Comparison of ENCODE assay signal across 21 cellular contexts in the genomic region with DNA sequence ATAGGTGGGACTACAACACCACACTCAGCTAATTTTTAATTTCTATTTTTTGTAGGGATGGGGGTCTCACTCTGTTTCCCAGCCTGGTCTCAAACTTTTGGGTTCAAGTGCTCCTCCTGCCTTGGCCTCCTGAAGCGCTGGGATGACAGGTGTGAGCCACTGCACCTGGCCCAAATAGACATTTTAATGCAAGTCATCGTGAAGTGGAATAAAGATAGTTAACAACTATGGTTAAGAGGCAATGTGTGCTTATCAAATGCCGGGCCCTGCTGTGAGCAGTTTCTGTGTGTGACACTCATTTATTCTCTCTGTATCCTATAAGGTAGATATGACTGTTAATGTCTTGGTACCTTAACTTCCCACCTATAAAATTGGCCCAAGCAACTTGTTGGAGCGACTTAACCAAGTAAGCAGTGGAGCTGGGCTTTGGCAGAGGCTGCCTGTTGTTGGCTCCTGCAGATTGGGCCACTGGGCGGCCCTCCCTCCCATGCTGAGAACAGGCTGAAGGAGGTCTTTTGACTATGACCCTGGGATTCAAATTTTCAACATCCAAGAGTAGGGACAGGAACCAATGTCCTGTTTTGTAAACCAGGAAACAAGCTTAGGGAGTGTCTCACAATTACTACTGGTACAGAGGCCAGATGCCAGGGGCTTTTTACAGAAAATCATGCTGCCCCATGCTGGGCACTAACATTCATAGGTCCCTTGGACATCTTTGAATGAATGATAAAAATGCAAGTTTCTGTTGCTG.
"Had no signal": no experiment of that assay in that cellular context is flagged by ENCODE, and none has a peak within 500 bp of the region (broad histone marks: within the 10 kb centered on the region; RNA-seq: fewer than 3 reads in every experiment).

No MANE protein-coding gene starts in this region.

- H3K9me3 Mint-ChIP-seq: activated CD4-positive, alpha-beta T cell treated with anti-CD3 and anti-CD28 coated beads, Interleukin-2, amount 10 ng/mL, durations not matched to agents 7 days and 5 days; activated naive CD4-positive, alpha-beta T cell treated with anti-CD3 and anti-CD28 coated beads, Interleukin-2, amount 10 ng/mL, durations not matched to agents 7 days and 5 days; activated T-cell treated with anti-CD3 and anti-CD28 coated beads, Interleukin-2, amount 50 U/mL, for 4 hours; nephron progenitor cell; T-helper 1 cell treated with Interleukin-12 subunit alpha and Interleukin-12 subunit beta and Interleukin-4 antibody, amounts not matched to agents 30 μg/mL and 1 μg/mL, for 36 hours had no signal

- DNase-seq: activated CD4-positive, alpha-beta T cell treated with anti-CD3 and anti-CD28 coated beads, Interleukin-2, amount 10 ng/mL, durations not matched to agents 7 days and 5 days; activated CD8-positive, alpha-beta memory T cell treated with anti-CD3 and anti-CD28 coated beads, Interleukin-2, amount 50 U/mL, for 4 hours; activated naive CD4-positive, alpha-beta T cell treated with anti-CD3 and anti-CD28 coated beads, Interleukin-2, amount 10 ng/mL, durations not matched to agents 7 days and 5 days; activated T-cell treated with anti-CD3 and anti-CD28 coated beads, Interleukin-2, amount 50 U/mL, for 4 hours; aorta; brain microvascular endothelial cell; cerebellar nuclear complex; effector CD4-positive, alpha-beta T cell; heart left ventricle; kidney; left lung; midbrain; nephron progenitor cell; occipital lobe; stimulated activated naive CD4-positive, alpha-beta T cell treated with Interleukin-2 at 50 U/mL for 16 hours had no signal

- H3K4me1 Mint-ChIP-seq: activated CD4-positive, alpha-beta T cell treated with anti-CD3 and anti-CD28 coated beads, Interleukin-2, amount 10 ng/mL, durations not matched to agents 7 days and 5 days; activated naive CD4-positive, alpha-beta T cell treated with anti-CD3 and anti-CD28 coated beads, Interleukin-2, amount 10 ng/mL, durations not matched to agents 7 days and 5 days had no signal

- H3K4me1 ChIP-seq: gastroesophageal sphincter, left lung had no signal

- H3K4me3 ChIP-seq: gastroesophageal sphincter, heart left ventricle, left lung, tibial nerve had no signal

- FAIRE-seq: kidney, urothelium cell line had no signal

- H3K9me3 ChIP-seq: gastroesophageal sphincter, heart left ventricle, left lung, tibial nerve had no signal

- H3K27ac ChIP-seq: brain microvascular endothelial cell, gastroesophageal sphincter, heart left ventricle, left lung, tibial nerve had no signal

- H3K27me3 ChIP-seq: brain microvascular endothelial cell, gastroesophageal sphincter, left lung, tibial nerve had no signal

- H3K36me3 ChIP-seq: brain microvascular endothelial cell, gastroesophageal sphincter, heart left ventricle, left lung, tibial nerve had no signal

- ATAC-seq: activated CD4-positive, CD25-positive, alpha-beta regulatory T cell treated with anti-CD3 and anti-CD28 coated beads, Interleukin-2, amount 50 U/mL, for 24 hours; activated T-cell treated with anti-CD3 and anti-CD28 coated beads, Interleukin-2, amount 50 U/mL, for 4 hours; esophagus mucosa; gastroesophageal sphincter; heart left ventricle; left lung had no signal

- H3K27me3 Mint-ChIP-seq: activated CD4-positive, alpha-beta T cell treated with anti-CD3 and anti-CD28 coated beads, Interleukin-2, amount 10 ng/mL, durations not matched to agents 7 days and 5 days had no signal

- H3K27ac Mint-ChIP-seq: activated CD4-positive, alpha-beta T cell treated with anti-CD3 and anti-CD28 coated beads, Interleukin-2, amount 10 ng/mL, durations not matched to agents 7 days and 5 days; activated naive CD4-positive, alpha-beta T cell treated with anti-CD3 and anti-CD28 coated beads, Interleukin-2, amount 10 ng/mL, durations not matched to agents 7 days and 5 days; nephron progenitor cell; T-helper 1 cell treated with Interleukin-12 subunit alpha and Interleukin-12 subunit beta and Interleukin-4 antibody, amounts not matched to agents 30 μg/mL and 1 μg/mL, for 36 hours had no signal

- H3K4me3 Mint-ChIP-seq: activated CD4-positive, alpha-beta T cell treated with anti-CD3 and anti-CD28 coated beads, Interleukin-2, amount 10 ng/mL, durations not matched to agents 7 days and 5 days; activated naive CD4-positive, alpha-beta T cell treated with anti-CD3 and anti-CD28 coated beads, Interleukin-2, amount 10 ng/mL, durations not matched to agents 7 days and 5 days; activated T-cell treated with anti-CD3 and anti-CD28 coated beads, Interleukin-2, amount 50 U/mL, for 4 hours; nephron progenitor cell; T-helper 1 cell treated with Interleukin-12 subunit alpha and Interleukin-12 subunit beta and Interleukin-4 antibody, amounts not matched to agents 30 μg/mL and 1 μg/mL, for 36 hours had no signal

- H3K36me3 Mint-ChIP-seq: activated naive CD4-positive, alpha-beta T cell treated with anti-CD3 and anti-CD28 coated beads, Interleukin-2, amount 10 ng/mL, durations not matched to agents 7 days and 5 days had no signal
